Comparison of ENCODE assay signal across 20 cellular contexts in genomic region chr17:6683081-6683684, GRCh38. TPM values are rescaled to one million over a fixed set of nuclear protein-coding genes. Genes with fewer than 3 reads are reported as not detected.
A peak's percentile ranks its signal among the peaks of the same experiment; 100 is the strongest.
DNase-seq lines count a peak whose midpoint lies in the region; ATAC-seq, FAIRE-seq and TF ChIP-seq lines count a peak whose summit lies in the region.
"Had no signal": no experiment of that assay in that cellular context is flagged by ENCODE, and none has a peak within 500 bp of the region (broad histone marks: within the 10 kb centered on the region; RNA-seq: fewer than 3 reads in every experiment).

No MANE protein-coding gene starts in this region.

- H3K36me3 Mint-ChIP-seq in WTC11: no peaks in the 10 kb centered on the region

- no peaks in the 10 kb centered on the region for H3K27me3 ChIP-seq in HepG2 (ENCODE audit: control insufficient read depth in 1 of 2, insufficient read depth in 2 of 2, low read length in 2 of 2)
- H3K27me3 ChIP-seq in esophagus muscularis mucosa: peaks cover 0 to 50% (median 0%) of the 10 kb centered on the region in 4 donors

- FAIRE-seq in A549 (lab: Jason Lieb, UNC) (peak; percentile 23), HepG2 (lab: Jason Lieb, UNC) (peak; percentile 91)
- FAIRE-seq: G401.6, GM12891 had no signal

- no peak overlapping the region for H2AFZ ChIP-seq in HepG2 (ENCODE audit: low read length)

- TF ChIP-seq RAD21 in A549 (conservative IDR thresholded peaks at IDR 0.05 in 1 of 2, IDR thresholded peaks at IDR 0.05 in 1 of 2) (no peak), HepG2 (CRISPR knock-in tag; IDR thresholded peaks at IDR 0.05) (no peak)

- 44% methylated on average over 3 of the region's 3 CpGs for WGBS in A549 (ENCODE audit: missing lambda C conversion rate)
- WGBS in HepG2 (ENCODE audit: low lambda C conversion rate): 0% methylated on average over 3 of the region's 3 CpGs
- WGBS in esophagus muscularis mucosa: 82% methylated on average over 3 of the region's 3 CpGs

- DNase-seq in A549 (ENCODE audit: low read depth in 1 of 2, low spot score in 1 of 2): no peak
- peak; percentile 11 for DNase-seq in DMS53 treated with DMSO at 0.1 percent for 48 hours (lab: John Stamatoyannopoulos, UW; ENCODE audit: unreplicated experiment)
- no peak for DNase-seq in WTC11 (ENCODE audit: low spot score)
- peak; percentile 85 for DNase-seq in HepG2 (ENCODE audit: low spot score)
- DNase-seq in NCI-H2029 treated with DMSO at 0.1 percent for 48 hours (lab: John Stamatoyannopoulos, UW): no peak
- DNase-seq in esophagus muscularis mucosa (ENCODE audit: extremely low spot score): no peak
- no peak for DNase-seq in SW480 (ENCODE audit: low spot score)
- DNase-seq: Calu3; CD4-positive, CD25-positive, alpha-beta regulatory T cell; DMS 273 treated with DMSO at 0.1 percent for 48 hours; DMS79 treated with DMSO at 0.1 percent for 48 hours; EL; IMR-90; KBM-7 had no signal

- no peak overlapping the region for H3K4me3 Mint-ChIP-seq in WTC11
- H3K4me3 Mint-ChIP-seq: CD4-positive, CD25-positive, alpha-beta regulatory T cell had no signal

- H3K4me2 ChIP-seq in A549: no peak overlapping the region
- peak overlapping the region; percentile 66 for H3K4me2 ChIP-seq in HepG2 (ENCODE audit: low read depth, low read length)

- H3K4me3 ChIP-seq in A549 (no peak overlapping the region), HepG2 (replicated peaks in 1 of 3; ENCODE audit: insufficient read depth in 1 of 3, low read depth in 2 of 3, low read length in 3 of 3) (peak overlapping the region in 1 of 3 experiments; percentile 10; a peak in 1 of 6 replicates), esophagus muscularis mucosa (no peak overlapping the region)

- CTCF ChIA-PET in A549 (lab: Yijun Ruan, JAX) (interaction anchor here (1.0 to 4.4 kb wide), 13 partner anchors 8 to 338 kb away, joined by 3 to 35 read pairs (median 4); partner anchors contain the start of gene SLC13A5), WTC11 (lab: Charles Lee) (interaction anchor here (0.7 to 1.4 kb wide), 3 partner anchors 17 to 19 kb away, joined by 3 to 6 read pairs (median 4); no protein-coding TSS in a partner anchor), HepG2 (lab: Yijun Ruan, JAX; ENCODE audit: low intra/inter-chr PET ratio, low total read pairs) (interaction anchor here (0.7 kb wide), 1 partner anchor 31 kb away, joined by 3 read pairs; no protein-coding TSS in a partner anchor)

- POLR2A ChIA-PET in A549 (lab: Yijun Ruan, JAX) (interaction anchor here (0.6 to 1.0 kb wide), 2 partner anchors 10 to 405 kb away, joined by 3 read pairs; no protein-coding TSS in a partner anchor), WTC11 (lab: Charles Lee) (no interaction called here), HepG2 (lab: Yijun Ruan, JAX) (interaction anchor here (0.9 to 7.7 kb wide), 9 partner anchors 9 to 170 kb away, joined by 3 to 265 read pairs (median 4); partner anchors contain the start of gene SLC13A5)

- ATAC-seq in A549 (no peak), WTC11 (no peak), HepG2 (peak; percentile 40), GM18511 (IDR thresholded peaks at IDR 0.05; ENCODE audit: unreplicated experiment) (no peak)

- TF ChIP-seq POLR2A in A549 (IDR thresholded peaks at IDR 0.05; ENCODE audit: low read length) (no peak), HepG2 (IDR thresholded peaks at IDR 0.05; ENCODE audit: insufficient read depth in 1 of 2, low read depth in 2 of 2, low read length in 2 of 2) (peak in 1 of 2 experiments; percentile 10; a peak in 2 of 4 replicates), esophagus muscularis mucosa (IDR thresholded peaks at IDR 0.05; ENCODE audit: low read depth) (no peak)

- 0 out of 5 replicates have a peak, but pooled peaks cover 0 to 8% of the 10 kb centered on the region in 2 experiments for H3K36me3 ChIP-seq in HepG2 (replicated peaks in 1 of 2; ENCODE audit: control insufficient read depth in 1 of 2, insufficient read depth in 2 of 2, low read length in 2 of 2)
- no peaks in the 10 kb centered on the region for H3K36me3 ChIP-seq in esophagus muscularis mucosa

- H3K79me2 ChIP-seq in HepG2 (ENCODE audit: insufficient read depth, low read length): no peaks in the 10 kb centered on the region

- no peaks in the 10 kb centered on the region for H3K9me3 Mint-ChIP-seq in WTC11

- no TSS peak for BruUV-seq in HepG2 (replicated peaks; lab: Mats Ljungman, UMichigan)

- TF ChIP-seq EP300 in A549 (IDR thresholded peaks at IDR 0.05) (no peak), HepG2 (IDR thresholded peaks at IDR 0.05; ENCODE audit: low read depth in 2 of 2, low read length in 2 of 2) (peak in 1 of 2 experiments; percentile 81; a peak in 2 of 4 replicates), HepG2 (CRISPR knock-in tag; IDR thresholded peaks at IDR 0.05; ENCODE audit: borderline replicate concordance) (no peak), esophagus muscularis mucosa (IDR thresholded peaks at IDR 0.05) (no peak)

- no peak overlapping the region for H3K27ac ChIP-seq in A549
- H3K27ac ChIP-seq in HepG2 (ENCODE audit: extremely low read length, insufficient read depth, low read length): peak overlapping the region; percentile 58
- no peak overlapping the region for H3K27ac ChIP-seq in esophagus muscularis mucosa (replicated peaks in 1 of 4)

- H3K4me1 Mint-ChIP-seq in WTC11: no peaks in the 10 kb centered on the region
- H3K4me1 Mint-ChIP-seq: CD4-positive, CD25-positive, alpha-beta regulatory T cell had no signal

- in situ Hi-C loops in HepG2 (cut with HindIII; ENCODE audit: extremely low pct_ligation_motif_present, low pct_unique_long_range_greater_than_20kb): no loop called here

- H3K9me3 ChIP-seq in A549 (no peaks in the 10 kb centered on the region), HepG2 (ENCODE audit: low read length) (no peaks in the 10 kb centered on the region), esophagus muscularis mucosa (no peaks in the 10 kb centered on the region)

- H3K4me1 ChIP-seq in A549: peaks cover 10% of the 10 kb centered on the region; the same call in 2 of the 3 replicates
- peaks cover 80% of the 10 kb centered on the region for H3K4me1 ChIP-seq in HepG2 (ENCODE audit: insufficient read depth, low read length)
- H3K4me1 ChIP-seq in esophagus muscularis mucosa: no peaks in the 10 kb centered on the region

- H4K20me1 ChIP-seq in HepG2 (ENCODE audit: insufficient read depth, low read length): no peaks in the 10 kb centered on the region

- no peak overlapping the region for H3K9ac ChIP-seq in HepG2 (ENCODE audit: insufficient read depth, low read depth, low read length)

- TF ChIP-seq CTCF in A549 (IDR thresholded peaks at IDR 0.05) (no peak), WTC11 (IDR thresholded peaks at IDR 0.05) (no peak), HepG2 (CRISPR knock-in tag; IDR thresholded peaks at IDR 0.05) (no peak), esophagus muscularis mucosa (IDR thresholded peaks at IDR 0.05) (no peak)

- H3K27ac Mint-ChIP-seq in WTC11: no peak overlapping the region
- H3K27ac Mint-ChIP-seq: CD4-positive, CD25-positive, alpha-beta regulatory T cell had no signal

- intact Hi-C loops in HepG2 (cut with micrococcal nuclease; ENCODE audit: unreplicated experiment) (loop anchor here (2.0 kb wide), 2 partner anchors 16 to 18 kb away; no protein-coding TSS in a partner anchor), esophagus muscularis mucosa (cut with DNase I) (no loop called here)

- H3K27me3 Mint-ChIP-seq in WTC11 (ENCODE audit: low read depth): no peaks in the 10 kb centered on the region; the same call in 1 of the 2 replicates

RNA-seq across cellular contexts. Expression of gene SLC13A5, which starts 30.0 kb away (rescaled TPM):
- polyA plus RNA-seq in A549 (2011; rRNA removed) (0.26 and 0.30 TPM in 2 replicates), A549 (2017; fragmentation: RNase III; extraction: RNeasy Plus Mini Kit Qiagen cat#74134 plus additional on column Dnase treatment) (0.03 to 0.26 TPM (median 0.15 TPM) in 3 replicates), HepG2 (2011; rRNA removed) (310 and 460 TPM in 2 replicates)
- 0.09 and 0.26 TPM in 2 replicates for polyA plus RNA-seq in A549 (2012; cell fraction: cytosol; rRNA removed)
- 0.14 and 0.26 TPM in 2 replicates for polyA plus RNA-seq in A549 (2012; cell fraction: nucleus; rRNA removed)
- 0.21 and 1.8 TPM in 2 replicates for polyA minus RNA-seq in A549 (2011; rRNA and poly(A)+ RNA removed)
- total RNA-seq in WTC11 (2021) (1.6 to 2.3 TPM (median 1.8 TPM) in 3 replicates), HepG2 (2016; rRNA removed; fragmentation: Illumina TruSeq; extraction: Trizol) (24.4 and 42.8 TPM in 2 replicates), esophagus muscularis mucosa (under 1 TPM in 1 of 4 donors, not detected in 3; 0.34 TPM)
- total RNA-seq in HepG2 (2016; cell fraction: cytosol; rRNA removed; fragmentation: Illumina TruSeq; extraction: Trizol; ENCODE audit: low read depth): 6.1 and 8.5 TPM in 2 replicates
- 24.1 and 44.5 TPM in 2 replicates for total RNA-seq in HepG2 (2016; cell fraction: insoluble cytoplasmic fraction; rRNA removed; fragmentation: Illumina TruSeq; extraction: Trizol)
- total RNA-seq in HepG2 (2016; cell fraction: membrane; rRNA removed; fragmentation: Illumina TruSeq; extraction: Trizol): 21.2 and 24.0 TPM in 2 replicates
- total RNA-seq in HepG2 (2016; cell fraction: nucleus; rRNA removed; fragmentation: Illumina TruSeq; extraction: Trizol): 74.8 and 81.7 TPM in 2 replicates
- 141 and 152 TPM in 2 replicates for polyA plus RNA-seq in HepG2 (2011; cell fraction: cytosol; rRNA removed)
- 496 and 544 TPM in 2 replicates for polyA plus RNA-seq in HepG2 (2011; cell fraction: nucleus; rRNA removed)
- 253 and 287 TPM in 2 replicates for polyA plus RNA-seq in HepG2 (2012)
- polyA plus RNA-seq in HepG2 (2016; cell fraction: cytosol; fragmentation: Illumina TruSeq; extraction: Trizol; ENCODE audit: low read depth): 11.4 and 13.1 TPM in 2 replicates
- polyA plus RNA-seq in HepG2 (2016; cell fraction: insoluble cytoplasmic fraction; fragmentation: Illumina TruSeq; extraction: Trizol; ENCODE audit: low read depth): 42.4 and 50.4 TPM in 2 replicates
- 28.2 and 31.8 TPM in 2 replicates for polyA plus RNA-seq in HepG2 (2016; cell fraction: membrane; fragmentation: Illumina TruSeq; extraction: Trizol; ENCODE audit: low read depth)
- 169 and 186 TPM in 2 replicates for polyA plus RNA-seq in HepG2 (2016; cell fraction: nucleus; fragmentation: Illumina TruSeq; extraction: Trizol; ENCODE audit: insufficient read depth, low read depth)
- polyA minus RNA-seq in HepG2 (2011; rRNA and poly(A)+ RNA removed; ENCODE audit: low replicate concordance): 0.40 and 2,799 TPM in 2 replicates
- polyA minus RNA-seq in HepG2 (2011; cell fraction: cytosol; rRNA and poly(A)+ RNA removed): 352 and 410 TPM in 2 replicates
- polyA minus RNA-seq in HepG2 (2011; cell fraction: nucleus; rRNA and poly(A)+ RNA removed): 342 and 399 TPM in 2 replicates
- total RNA-seq: A673; CD4-positive, CD25-positive, alpha-beta regulatory T cell; H4; IMR-90 had no signal
- polyA plus RNA-seq: BJ; CD4-positive, CD25-positive, alpha-beta regulatory T cell; IMR-90 had no signal

RNA-seq across cellular contexts. Expression of gene C17orf100, which starts 31.6 kb away (rescaled TPM):
- polyA plus RNA-seq in A549 (2011; rRNA removed) (4.1 and 4.2 TPM in 2 replicates), A549 (2017; fragmentation: RNase III; extraction: RNeasy Plus Mini Kit Qiagen cat#74134 plus additional on column Dnase treatment) (2.4 to 3.1 TPM (median 2.6 TPM) in 3 replicates), HepG2 (2011; rRNA removed) (8.7 and 10.1 TPM in 2 replicates)
- polyA plus RNA-seq in A549 (2012; cell fraction: cytosol; rRNA removed): 2.1 and 2.9 TPM in 2 replicates
- 1.6 and 2.0 TPM in 2 replicates for polyA plus RNA-seq in A549 (2012; cell fraction: nucleus; rRNA removed)
- 1.9 TPM in 2 replicates for polyA minus RNA-seq in A549 (2011; rRNA and poly(A)+ RNA removed)
- total RNA-seq in WTC11 (2021) (2.3 to 2.7 TPM (median 2.6 TPM) in 3 replicates), HepG2 (2016; rRNA removed; fragmentation: Illumina TruSeq; extraction: Trizol) (3.6 and 4.1 TPM in 2 replicates), esophagus muscularis mucosa (1 to 10 TPM in 1 of 4 donors, under 1 TPM in 3; 0.50 to 1.5 (median 0.84) TPM)
- total RNA-seq in HepG2 (2016; cell fraction: cytosol; rRNA removed; fragmentation: Illumina TruSeq; extraction: Trizol; ENCODE audit: low read depth): 2.2 and 2.4 TPM in 2 replicates
- total RNA-seq in HepG2 (2016; cell fraction: insoluble cytoplasmic fraction; rRNA removed; fragmentation: Illumina TruSeq; extraction: Trizol): 3.2 and 4.7 TPM in 2 replicates
- total RNA-seq in HepG2 (2016; cell fraction: membrane; rRNA removed; fragmentation: Illumina TruSeq; extraction: Trizol): 6.2 and 6.9 TPM in 2 replicates
- total RNA-seq in HepG2 (2016; cell fraction: nucleus; rRNA removed; fragmentation: Illumina TruSeq; extraction: Trizol): 3.8 and 4.0 TPM in 2 replicates
- polyA plus RNA-seq in HepG2 (2011; cell fraction: cytosol; rRNA removed): 10.2 and 10.7 TPM in 2 replicates
- polyA plus RNA-seq in HepG2 (2011; cell fraction: nucleus; rRNA removed): 9.3 and 9.9 TPM in 2 replicates
- polyA plus RNA-seq in HepG2 (2012): 12.3 and 32.8 TPM in 2 replicates
- polyA plus RNA-seq in HepG2 (2016; cell fraction: cytosol; fragmentation: Illumina TruSeq; extraction: Trizol; ENCODE audit: low read depth): 7.2 and 9.4 TPM in 2 replicates
- polyA plus RNA-seq in HepG2 (2016; cell fraction: insoluble cytoplasmic fraction; fragmentation: Illumina TruSeq; extraction: Trizol; ENCODE audit: low read depth): 13.1 and 13.3 TPM in 2 replicates
- polyA plus RNA-seq in HepG2 (2016; cell fraction: membrane; fragmentation: Illumina TruSeq; extraction: Trizol; ENCODE audit: low read depth): 15.0 and 15.5 TPM in 2 replicates
- 9.5 and 9.7 TPM in 2 replicates for polyA plus RNA-seq in HepG2 (2016; cell fraction: nucleus; fragmentation: Illumina TruSeq; extraction: Trizol; ENCODE audit: insufficient read depth, low read depth)
- 1.0 and 10.4 TPM in 2 replicates for polyA minus RNA-seq in HepG2 (2011; rRNA and poly(A)+ RNA removed; ENCODE audit: low replicate concordance)
- 6.8 and 7.9 TPM in 2 replicates for polyA minus RNA-seq in HepG2 (2011; cell fraction: cytosol; rRNA and poly(A)+ RNA removed)
- 11.7 and 13.4 TPM in 2 replicates for polyA minus RNA-seq in HepG2 (2011; cell fraction: nucleus; rRNA and poly(A)+ RNA removed)

RNA-seq across cellular contexts. Expression of gene MED31, which starts 31.8 kb away (rescaled TPM):
- polyA plus RNA-seq in A549 (2011; rRNA removed): 49.0 and 50.2 TPM in 2 replicates
- polyA plus RNA-seq in A549 (2012; cell fraction: cytosol; rRNA removed): 22.9 and 25.0 TPM in 2 replicates
- 6.4 and 11.0 TPM in 2 replicates for polyA plus RNA-seq in A549 (2012; cell fraction: nucleus; rRNA removed)
- polyA plus RNA-seq in A549 (2017; fragmentation: RNase III; extraction: RNeasy Plus Mini Kit Qiagen cat#74134 plus additional on column Dnase treatment): 27.9 to 32.2 TPM (median 31.8 TPM) in 3 replicates
- 11.4 and 14.4 TPM in 2 replicates for polyA minus RNA-seq in A549 (2011; rRNA and poly(A)+ RNA removed)
- 10.6 to 12.3 TPM (median 11.4 TPM) in 3 replicates for total RNA-seq in WTC11 (2021)
- total RNA-seq in HepG2 (2016; rRNA removed; fragmentation: Illumina TruSeq; extraction: Trizol): 20.9 and 25.0 TPM in 2 replicates
- 15.0 and 15.3 TPM in 2 replicates for total RNA-seq in HepG2 (2016; cell fraction: cytosol; rRNA removed; fragmentation: Illumina TruSeq; extraction: Trizol; ENCODE audit: low read depth)
- 21.7 and 30.3 TPM in 2 replicates for total RNA-seq in HepG2 (2016; cell fraction: insoluble cytoplasmic fraction; rRNA removed; fragmentation: Illumina TruSeq; extraction: Trizol)
- 13.3 and 13.7 TPM in 2 replicates for total RNA-seq in HepG2 (2016; cell fraction: membrane; rRNA removed; fragmentation: Illumina TruSeq; extraction: Trizol)
- total RNA-seq in HepG2 (2016; cell fraction: nucleus; rRNA removed; fragmentation: Illumina TruSeq; extraction: Trizol): 13.4 and 18.3 TPM in 2 replicates
- polyA plus RNA-seq in HepG2 (2011; rRNA removed): 14.2 and 19.0 TPM in 2 replicates
- 5.0 and 8.9 TPM in 2 replicates for polyA plus RNA-seq in HepG2 (2011; cell fraction: cytosol; rRNA removed)
- 4.0 and 7.0 TPM in 2 replicates for polyA plus RNA-seq in HepG2 (2011; cell fraction: nucleus; rRNA removed)
- polyA plus RNA-seq in HepG2 (2012): 12.4 and 13.1 TPM in 2 replicates
- polyA plus RNA-seq in HepG2 (2016; cell fraction: cytosol; fragmentation: Illumina TruSeq; extraction: Trizol; ENCODE audit: low read depth): 7.9 and 10.0 TPM in 2 replicates
- polyA plus RNA-seq in HepG2 (2016; cell fraction: insoluble cytoplasmic fraction; fragmentation: Illumina TruSeq; extraction: Trizol; ENCODE audit: low read depth): 27.3 and 32.8 TPM in 2 replicates
- polyA plus RNA-seq in HepG2 (2016; cell fraction: membrane; fragmentation: Illumina TruSeq; extraction: Trizol; ENCODE audit: low read depth): 9.6 and 13.7 TPM in 2 replicates
- 20.1 and 21.9 TPM in 2 replicates for polyA plus RNA-seq in HepG2 (2016; cell fraction: nucleus; fragmentation: Illumina TruSeq; extraction: Trizol; ENCODE audit: insufficient read depth, low read depth)
- 1.9 and 7.5 TPM in 2 replicates for polyA minus RNA-seq in HepG2 (2011; rRNA and poly(A)+ RNA removed; ENCODE audit: low replicate concordance)
- 2.8 and 3.5 TPM in 2 replicates for polyA minus RNA-seq in HepG2 (2011; cell fraction: cytosol; rRNA and poly(A)+ RNA removed)
- 21.2 and 22.8 TPM in 2 replicates for polyA minus RNA-seq in HepG2 (2011; cell fraction: nucleus; rRNA and poly(A)+ RNA removed)
- 1 to 10 TPM; 4.5 to 8.7 (median 6.9) TPM for total RNA-seq in esophagus muscularis mucosa

RNA-seq across cellular contexts. Expression of gene TXNDC17, which starts 42.3 kb away (rescaled TPM):
- 517 and 572 TPM in 2 replicates for polyA plus RNA-seq in A549 (2011; rRNA removed)
- polyA plus RNA-seq in A549 (2012; cell fraction: cytosol; rRNA removed): 876 and 1,178 TPM in 2 replicates
- polyA plus RNA-seq in A549 (2012; cell fraction: nucleus; rRNA removed): 419 and 424 TPM in 2 replicates
- polyA plus RNA-seq in A549 (2017; fragmentation: RNase III; extraction: RNeasy Plus Mini Kit Qiagen cat#74134 plus additional on column Dnase treatment): 621 to 751 TPM (median 643 TPM) in 3 replicates
- 43.1 and 59.7 TPM in 2 replicates for polyA minus RNA-seq in A549 (2011; rRNA and poly(A)+ RNA removed)
- 148 to 157 TPM (median 151 TPM) in 3 replicates for total RNA-seq in WTC11 (2021)
- total RNA-seq in HepG2 (2016; rRNA removed; fragmentation: Illumina TruSeq; extraction: Trizol): 266 and 359 TPM in 2 replicates
- 93.1 and 113 TPM in 2 replicates for total RNA-seq in HepG2 (2016; cell fraction: cytosol; rRNA removed; fragmentation: Illumina TruSeq; extraction: Trizol; ENCODE audit: low read depth)
- total RNA-seq in HepG2 (2016; cell fraction: insoluble cytoplasmic fraction; rRNA removed; fragmentation: Illumina TruSeq; extraction: Trizol): 255 and 373 TPM in 2 replicates
- total RNA-seq in HepG2 (2016; cell fraction: membrane; rRNA removed; fragmentation: Illumina TruSeq; extraction: Trizol): 138 and 151 TPM in 2 replicates
- total RNA-seq in HepG2 (2016; cell fraction: nucleus; rRNA removed; fragmentation: Illumina TruSeq; extraction: Trizol): 76.2 and 83.8 TPM in 2 replicates
- 147 and 188 TPM in 2 replicates for polyA plus RNA-seq in HepG2 (2011; rRNA removed)
- polyA plus RNA-seq in HepG2 (2011; cell fraction: cytosol; rRNA removed): 236 and 276 TPM in 2 replicates
- 40.2 and 44.6 TPM in 2 replicates for polyA plus RNA-seq in HepG2 (2011; cell fraction: nucleus; rRNA removed)
- polyA plus RNA-seq in HepG2 (2012): 97.0 and 122 TPM in 2 replicates
- polyA plus RNA-seq in HepG2 (2016; cell fraction: cytosol; fragmentation: Illumina TruSeq; extraction: Trizol; ENCODE audit: low read depth): 101 and 125 TPM in 2 replicates
- 322 and 359 TPM in 2 replicates for polyA plus RNA-seq in HepG2 (2016; cell fraction: insoluble cytoplasmic fraction; fragmentation: Illumina TruSeq; extraction: Trizol; ENCODE audit: low read depth)
- 105 and 119 TPM in 2 replicates for polyA plus RNA-seq in HepG2 (2016; cell fraction: membrane; fragmentation: Illumina TruSeq; extraction: Trizol; ENCODE audit: low read depth)
- polyA plus RNA-seq in HepG2 (2016; cell fraction: nucleus; fragmentation: Illumina TruSeq; extraction: Trizol; ENCODE audit: insufficient read depth, low read depth): 146 and 155 TPM in 2 replicates
- 30.3 and 88.3 TPM in 2 replicates for polyA minus RNA-seq in HepG2 (2011; rRNA and poly(A)+ RNA removed; ENCODE audit: low replicate concordance)
- polyA minus RNA-seq in HepG2 (2011; cell fraction: cytosol; rRNA and poly(A)+ RNA removed): 40.0 and 52.4 TPM in 2 replicates
- 10.8 and 14.4 TPM in 2 replicates for polyA minus RNA-seq in HepG2 (2011; cell fraction: nucleus; rRNA and poly(A)+ RNA removed)
- 100 to 1,000 TPM in 1 of 4 donors, 10 to 100 TPM in 3; 58.5 to 109 (median 74.2) TPM for total RNA-seq in esophagus muscularis mucosa

RNA-seq across cellular contexts. Expression of gene KIAA0753, which starts 42.7 kb away (rescaled TPM):
- 15.2 and 21.5 TPM in 2 replicates for polyA plus RNA-seq in A549 (2011; rRNA removed)
- polyA plus RNA-seq in A549 (2012; cell fraction: cytosol; rRNA removed): 4.4 and 5.1 TPM in 2 replicates
- 5.5 and 11.7 TPM in 2 replicates for polyA plus RNA-seq in A549 (2012; cell fraction: nucleus; rRNA removed)
- polyA plus RNA-seq in A549 (2017; fragmentation: RNase III; extraction: RNeasy Plus Mini Kit Qiagen cat#74134 plus additional on column Dnase treatment): 13.6 to 16.1 TPM (median 14.1 TPM) in 3 replicates
- 20.8 and 21.1 TPM in 2 replicates for polyA minus RNA-seq in A549 (2011; rRNA and poly(A)+ RNA removed)
- 17.7 to 22.8 TPM (median 18.4 TPM) in 3 replicates for total RNA-seq in WTC11 (2021)
- 9.1 and 10.7 TPM in 2 replicates for total RNA-seq in HepG2 (2016; rRNA removed; fragmentation: Illumina TruSeq; extraction: Trizol)
- 10.1 and 10.8 TPM in 2 replicates for total RNA-seq in HepG2 (2016; cell fraction: cytosol; rRNA removed; fragmentation: Illumina TruSeq; extraction: Trizol; ENCODE audit: low read depth)
- 8.7 and 9.2 TPM in 2 replicates for total RNA-seq in HepG2 (2016; cell fraction: insoluble cytoplasmic fraction; rRNA removed; fragmentation: Illumina TruSeq; extraction: Trizol)
- total RNA-seq in HepG2 (2016; cell fraction: membrane; rRNA removed; fragmentation: Illumina TruSeq; extraction: Trizol): 8.4 and 8.8 TPM in 2 replicates
- total RNA-seq in HepG2 (2016; cell fraction: nucleus; rRNA removed; fragmentation: Illumina TruSeq; extraction: Trizol): 13.9 and 14.9 TPM in 2 replicates
- 4.6 and 5.2 TPM in 2 replicates for polyA plus RNA-seq in HepG2 (2011; rRNA removed)
- polyA plus RNA-seq in HepG2 (2011; cell fraction: cytosol; rRNA removed): 1.5 and 2.1 TPM in 2 replicates
- 9.1 and 10.2 TPM in 2 replicates for polyA plus RNA-seq in HepG2 (2011; cell fraction: nucleus; rRNA removed)
- 3.9 and 4.2 TPM in 2 replicates for polyA plus RNA-seq in HepG2 (2012)
- polyA plus RNA-seq in HepG2 (2016; cell fraction: cytosol; fragmentation: Illumina TruSeq; extraction: Trizol; ENCODE audit: low read depth): 0.69 and 0.77 TPM in 2 replicates
- polyA plus RNA-seq in HepG2 (2016; cell fraction: insoluble cytoplasmic fraction; fragmentation: Illumina TruSeq; extraction: Trizol; ENCODE audit: low read depth): 8.6 and 8.9 TPM in 2 replicates
- 2.1 and 3.3 TPM in 2 replicates for polyA plus RNA-seq in HepG2 (2016; cell fraction: membrane; fragmentation: Illumina TruSeq; extraction: Trizol; ENCODE audit: low read depth)
- 16.8 and 22.4 TPM in 2 replicates for polyA plus RNA-seq in HepG2 (2016; cell fraction: nucleus; fragmentation: Illumina TruSeq; extraction: Trizol; ENCODE audit: insufficient read depth, low read depth)
- 2.2 and 12.2 TPM in 2 replicates for polyA minus RNA-seq in HepG2 (2011; rRNA and poly(A)+ RNA removed; ENCODE audit: low replicate concordance)
- 2.5 and 3.3 TPM in 2 replicates for polyA minus RNA-seq in HepG2 (2011; cell fraction: cytosol; rRNA and poly(A)+ RNA removed)
- polyA minus RNA-seq in HepG2 (2011; cell fraction: nucleus; rRNA and poly(A)+ RNA removed): 21.6 and 23.2 TPM in 2 replicates
- total RNA-seq in esophagus muscularis mucosa: 10 to 100 TPM; 36.9 to 73.9 (median 46.4) TPM

Comparison
In these comparisons a context has a peak if more than half of its experiments do, and no peak if none do; other contexts are left out.
1. DNase-seq: peak in DMS53 treated with DMSO at 0.1 percent for 48 hours (single experiment) and HepG2 (single experiment); none in A549 (0 of 2), WTC11 (single experiment), NCI-H2029 treated with DMSO at 0.1 percent for 48 hours (single experiment), esophagus muscularis mucosa (single experiment) and SW480 (single experiment).